1 cellular context compared by ENCODE assay signal in the genomic region with DNA sequence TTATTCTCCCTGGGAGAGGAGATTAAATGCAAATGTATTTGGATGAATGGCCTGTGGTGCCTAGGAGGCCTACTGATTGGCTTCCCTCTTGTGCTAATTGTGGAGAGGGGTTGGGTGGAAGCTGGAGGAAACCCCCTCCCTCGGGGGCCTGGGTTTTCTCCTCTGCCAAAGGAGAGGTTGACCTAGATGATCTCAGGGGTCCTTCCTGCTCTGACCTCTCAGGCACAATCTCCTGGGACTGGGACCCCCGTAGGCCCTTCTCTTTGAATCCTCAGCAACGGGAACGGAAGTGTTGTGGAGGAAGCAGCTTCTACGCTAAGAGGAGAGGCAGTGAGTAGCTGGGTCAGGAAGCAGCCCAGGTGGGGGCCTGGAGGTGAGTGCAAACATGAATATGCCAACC.
TF ChIP-seq lines count a peak whose summit lies in the region.

No MANE protein-coding gene starts in this region.

TF ChIP-seq in GM23338, 12 proteins besides CTCF, POLR2A, EP300 and RAD21:
- TF ChIP-seq ZNF462 (CRISPR knock-in tag; IDR thresholded peaks at IDR 0.05) (peak; percentile 41; the same call in 1 of the 2 replicates), EZH2phosphoT487 (IDR thresholded peaks at IDR 0.05; ENCODE audit: unreplicated experiment) (no peak), CREB1 (CRISPR knock-in tag; IDR thresholded peaks at IDR 0.05; ENCODE audit: low read depth) (no peak)
